In the genomic region with DNA sequence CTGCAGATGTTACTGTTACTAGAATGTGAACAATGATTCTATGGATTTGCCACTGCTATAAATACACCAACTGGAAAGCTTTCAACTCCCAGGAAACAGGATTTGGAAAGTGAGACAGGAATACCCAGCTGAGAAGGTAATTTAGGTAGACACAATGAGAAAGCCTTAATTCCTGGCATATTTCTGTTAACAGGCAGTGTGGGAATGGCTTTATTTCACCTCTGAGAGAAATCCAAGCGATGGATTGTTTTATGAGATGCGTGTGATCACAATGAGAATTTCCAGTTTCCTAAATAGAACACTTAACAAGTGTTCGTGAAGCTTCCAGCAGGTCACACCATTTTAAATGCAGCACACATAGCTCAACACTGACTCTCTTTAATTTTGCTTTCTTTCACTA, we compare ENCODE assay signal across 19 cellular contexts.
"Had no signal": no experiment of that assay in that cellular context is flagged by ENCODE, and none has a peak within 500 bp of the region (broad histone marks: within the 10 kb centered on the region; RNA-seq: fewer than 3 reads in every experiment).

No MANE protein-coding gene starts in this region.

- H3K9me3 ChIP-seq: prostate gland had no signal

- H3K27ac Mint-ChIP-seq: natural killer cell treated with Interleukin-12 subunit alpha and Interleukin-12 subunit beta and Interleukin-15 and Interleukin-18, amount 100 ng/mL, for 72 hours; stimulated activated naive B cell treated with anti-CD40 and anti-IgM and Interleukin-4, amounts not matched to agents 10 μg/mL and 1 μg/mL and 100 μg/mL, for 72 hours; stimulated activated naive CD8-positive, alpha-beta T cell treated with anti-CD3 and anti-CD28 coated beads, Interleukin-15, amount 100 ng/mL, for 72 hours had no signal

- H3K36me3 ChIP-seq: heart left ventricle, prostate gland, sigmoid colon, thoracic aorta, transverse colon had no signal

- H3K9me3 Mint-ChIP-seq: stimulated activated naive CD8-positive, alpha-beta T cell treated with anti-CD3 and anti-CD28 coated beads, Interleukin-15, amount 100 ng/mL, for 72 hours had no signal

- H2AFZ ChIP-seq: parathyroid adenoma had no signal

- H3K4me3 ChIP-seq: heart left ventricle, prostate gland, sigmoid colon, skin epidermis, thoracic aorta, transverse colon had no signal

- H3K27me3 ChIP-seq: heart left ventricle, sigmoid colon, transverse colon had no signal

- H3K79me2 ChIP-seq: parathyroid adenoma had no signal

- DNase-seq: effector memory CD4-positive, alpha-beta T cell; heart left ventricle; hippocampal formation; islet precursor cell; sigmoid colon; stimulated activated CD4-positive, alpha-beta T cell treated with anti-CD3 and anti-CD28 coated beads, Interleukin-2, amount 100 ng/mL, for 24 hours; stimulated activated CD4-positive, alpha-beta T cell treated with anti-CD3 and anti-CD28 coated beads, Interleukin-4, amount 100 ng/mL, for 4 hours; stimulated activated naive B cell treated with anti-CD40 and anti-IgM and Interleukin-4, amounts not matched to agents 10 μg/mL and 1 μg/mL and 100 μg/mL, for 72 hours; stimulated activated naive CD8-positive, alpha-beta T cell treated with anti-CD3 and anti-CD28 coated beads, Interleukin-15, amount 100 ng/mL, for 72 hours; transverse colon had no signal

- H3K4me1 ChIP-seq: parathyroid adenoma, prostate gland, transverse colon had no signal

- H3K27ac ChIP-seq: parathyroid adenoma, prostate gland, skin epidermis, thoracic aorta, transverse colon had no signal

- ATAC-seq: esophagus mucosa; natural killer cell treated with Interleukin-12 subunit alpha and Interleukin-12 subunit beta and Interleukin-15 and Interleukin-18, amount 100 ng/mL, for 72 hours; stimulated activated naive B cell treated with anti-CD40 and anti-IgM and Interleukin-4, amounts not matched to agents 10 μg/mL and 1 μg/mL and 100 μg/mL, for 72 hours; stimulated activated naive CD8-positive, alpha-beta T cell treated with anti-CD3 and anti-CD28 coated beads, Interleukin-15, amount 100 ng/mL, for 72 hours had no signal

- H3K36me3 Mint-ChIP-seq: natural killer cell treated with Interleukin-12 subunit alpha and Interleukin-12 subunit beta and Interleukin-15 and Interleukin-18, amount 100 ng/mL, for 72 hours; stimulated activated naive B cell treated with anti-CD40 and anti-IgM and Interleukin-4, amounts not matched to agents 10 μg/mL and 1 μg/mL and 100 μg/mL, for 72 hours had no signal

- H3K27me3 Mint-ChIP-seq: central memory CD8-positive, alpha-beta T cell; natural killer cell treated with Interleukin-12 subunit alpha and Interleukin-12 subunit beta and Interleukin-15 and Interleukin-18, amount 100 ng/mL, for 72 hours; stimulated activated naive B cell treated with anti-CD40 and anti-IgM and Interleukin-4, amounts not matched to agents 10 μg/mL and 1 μg/mL and 100 μg/mL, for 72 hours; stimulated activated naive CD8-positive, alpha-beta T cell treated with anti-CD3 and anti-CD28 coated beads, Interleukin-15, amount 100 ng/mL, for 72 hours had no signal

- H3K4me1 Mint-ChIP-seq: central memory CD8-positive, alpha-beta T cell; stimulated activated naive B cell treated with anti-CD40 and anti-IgM and Interleukin-4, amounts not matched to agents 10 μg/mL and 1 μg/mL and 100 μg/mL, for 72 hours; stimulated activated naive CD8-positive, alpha-beta T cell treated with anti-CD3 and anti-CD28 coated beads, Interleukin-15, amount 100 ng/mL, for 72 hours had no signal

- FAIRE-seq: endometrium, frontal cortex had no signal

- H3K9ac ChIP-seq: parathyroid adenoma had no signal

- H3K4me3 Mint-ChIP-seq: central memory CD8-positive, alpha-beta T cell; natural killer cell treated with Interleukin-12 subunit alpha and Interleukin-12 subunit beta and Interleukin-15 and Interleukin-18, amount 100 ng/mL, for 72 hours; stimulated activated naive B cell treated with anti-CD40 and anti-IgM and Interleukin-4, amounts not matched to agents 10 μg/mL and 1 μg/mL and 100 μg/mL, for 72 hours; stimulated activated naive CD8-positive, alpha-beta T cell treated with anti-CD3 and anti-CD28 coated beads, Interleukin-15, amount 100 ng/mL, for 72 hours had no signal
